7 cellular contexts compared by ENCODE assay signal in genomic region chr10:87498106-87498789, GRCh38. TPM values are rescaled to one million over a fixed set of nuclear protein-coding genes. Genes with fewer than 3 reads are reported as not detected.
DNase-seq lines count a peak whose midpoint lies in the region; ATAC-seq, FAIRE-seq and TF ChIP-seq lines count a peak whose summit lies in the region.
"Not testable (repeated sequence)": the region's sequence is repeated elsewhere in the genome, so short reads cannot be mapped to it uniquely, and the experiment has no call there.

No MANE protein-coding gene starts in this region.

- not testable (repeated sequence) for H3K27me3 ChIP-seq in SK-N-SH (ENCODE audit: insufficient read depth); body of pancreas; HepG2 (ENCODE audit: control insufficient read depth in 1 of 2, insufficient read depth in 2 of 2, low read length in 2 of 2)

- peak; percentile 77 for ATAC-seq in body of pancreas
- peak; percentile 66 for ATAC-seq in HepG2

- H3K4me3 ChIP-seq in SK-N-SH (ENCODE audit: low read depth in 2 of 2, low read length in 1 of 2); body of pancreas; fibroblast of villous mesenchyme (ENCODE audit: low read depth, low read length); HepG2 (replicated peaks in 1 of 3; ENCODE audit: insufficient read depth in 1 of 3, low read depth in 2 of 3, low read length in 3 of 3): not testable (repeated sequence)

- not testable (repeated sequence) for H3K9me2 ChIP-seq in SK-N-SH

- TF ChIP-seq POLR2A in body of pancreas (IDR thresholded peaks at IDR 0.05); HepG2 (IDR thresholded peaks at IDR 0.05; ENCODE audit: insufficient read depth in 1 of 2, low read depth in 2 of 2, low read length in 2 of 2): not testable (repeated sequence)

- not testable (repeated sequence) for H3K27ac Mint-ChIP-seq in HFFc6
- peak overlapping the region; percentile 82 for H3K27ac Mint-ChIP-seq in progenitor cell of endocrine pancreas

- H3K79me2 ChIP-seq in SK-N-SH (ENCODE audit: insufficient read depth); HepG2 (ENCODE audit: insufficient read depth, low read length): not testable (repeated sequence)

- not testable (repeated sequence) for H2AFZ ChIP-seq in SK-N-SH (ENCODE audit: low read depth); HepG2 (ENCODE audit: low read length)

- not testable (repeated sequence) for H3K4me2 ChIP-seq in SK-N-SH
- peak overlapping the region; percentile 6; the same call in 1 of the 2 replicates for H3K4me2 ChIP-seq in HepG2 (ENCODE audit: low read depth, low read length)

- not testable (repeated sequence) for H3K9me3 ChIP-seq in SK-N-SH; body of pancreas; HepG2 (ENCODE audit: low read length)

- H3K27ac ChIP-seq in SK-N-SH (ENCODE audit: low read depth in 2 of 2, low read length in 1 of 2); HepG2 (ENCODE audit: extremely low read length, insufficient read depth, low read length): not testable (repeated sequence)
- H3K27ac ChIP-seq in body of pancreas: peak overlapping the region in 1 of 4 donors; percentile 25

- H3K4me3 Mint-ChIP-seq in HFFc6; progenitor cell of endocrine pancreas (ENCODE audit: low read depth): not testable (repeated sequence)

- not testable (repeated sequence) for H3K4me1 ChIP-seq in SK-N-SH (ENCODE audit: control insufficient read depth in 1 of 2, insufficient read depth in 2 of 2, low read depth in 1 of 2, low read length in 1 of 2)
- H3K4me1 ChIP-seq in body of pancreas (peaks cover 25% of the 10 kb centered on the region), HepG2 (ENCODE audit: insufficient read depth, low read length) (peaks cover 55% of the 10 kb centered on the region)

- not testable (repeated sequence) for H3K27me3 Mint-ChIP-seq in HFFc6 (ENCODE audit: insufficient read depth); progenitor cell of endocrine pancreas

- not testable (repeated sequence) for FAIRE-seq in HepG2 (lab: Jason Lieb, UNC)

- H3K36me3 ChIP-seq in SK-N-SH (replicated peaks in 1 of 2; ENCODE audit: control insufficient read depth in 1 of 2, insufficient read depth in 2 of 2, low read length in 1 of 2); body of pancreas (replicated peaks in 1 of 2; ENCODE audit: insufficient read depth in 1 of 2, low read depth in 2 of 2); HepG2 (replicated peaks in 1 of 2; ENCODE audit: control insufficient read depth in 1 of 2, insufficient read depth in 2 of 2, low read length in 2 of 2): not testable (repeated sequence)

- not testable (repeated sequence) for H3K9ac ChIP-seq in SK-N-SH; HepG2 (ENCODE audit: insufficient read depth, low read depth, low read length)

- not testable (repeated sequence) for BruUV-seq in HepG2 (replicated peaks; lab: Mats Ljungman, UMichigan)

- not testable (repeated sequence) for H3K9me3 Mint-ChIP-seq in HFFc6; progenitor cell of endocrine pancreas (ENCODE audit: low read depth)

- H3K4me1 Mint-ChIP-seq in HFFc6 (ENCODE audit: low read depth): peaks cover 21% of the 10 kb centered on the region
- not testable (repeated sequence) for H3K4me1 Mint-ChIP-seq in progenitor cell of endocrine pancreas (ENCODE audit: low read depth)

- DNase-seq in EH (ENCODE audit: low read depth) (peak; percentile 18), HFFc6 (peak; percentile 24), fibroblast of villous mesenchyme (ENCODE audit: low read depth) (peak; percentile 41), HepG2 (ENCODE audit: low spot score) (peak; percentile 39)
- not testable (repeated sequence) for DNase-seq in SK-N-SH; body of pancreas; progenitor cell of endocrine pancreas (ENCODE audit: low spot score, unreplicated experiment)

- intact Hi-C loops in body of pancreas (cut with DNase I); HepG2 (cut with micrococcal nuclease; ENCODE audit: unreplicated experiment): not testable (repeated sequence)

- TF ChIP-seq RAD21 in SK-N-SH (IDR thresholded peaks at IDR 0.05; ENCODE audit: low read length); HepG2 (CRISPR knock-in tag; IDR thresholded peaks at IDR 0.05): not testable (repeated sequence)

- not testable (repeated sequence) for TF ChIP-seq EP300 in SK-N-SH (IDR thresholded peaks at IDR 0.05; ENCODE audit: borderline replicate concordance in 1 of 2, low read depth in 1 of 2, low read length in 1 of 2); HepG2 (IDR thresholded peaks at IDR 0.05; ENCODE audit: low read depth in 2 of 2, low read length in 2 of 2); HepG2 (CRISPR knock-in tag; IDR thresholded peaks at IDR 0.05; ENCODE audit: borderline replicate concordance)

- H3F3A ChIP-seq in SK-N-SH (replicated peaks; ENCODE audit: insufficient read depth): not testable (repeated sequence)

- in situ Hi-C loops in HepG2 (cut with HindIII; ENCODE audit: extremely low pct_ligation_motif_present, low pct_unique_long_range_greater_than_20kb): not testable (repeated sequence)

- WGBS in SK-N-SH (ENCODE audit: low lambda C conversion rate): 58% methylated on average over 2 of the region's 4 CpGs
- WGBS in body of pancreas, 2 donors: 6 to 34% methylated on average over 2 of the region's 4 CpGs
- 0% methylated on average over 2 of the region's 4 CpGs for WGBS in HepG2 (ENCODE audit: low lambda C conversion rate)

- not testable (repeated sequence) for H4K20me1 ChIP-seq in SK-N-SH (ENCODE audit: insufficient read depth); HepG2 (ENCODE audit: insufficient read depth, low read length)

- CTCF ChIA-PET in SK-N-SH (lab: Yijun Ruan, JAX); HepG2 (lab: Yijun Ruan, JAX; ENCODE audit: low intra/inter-chr PET ratio, low total read pairs): not testable (repeated sequence)

- H3K36me3 Mint-ChIP-seq in HFFc6 (ENCODE audit: low read depth); progenitor cell of endocrine pancreas (ENCODE audit: insufficient read depth): not testable (repeated sequence)

- not testable (repeated sequence) for TF ChIP-seq CTCF in HFFc6 (IDR thresholded peaks at IDR 0.05); SK-N-SH (IDR thresholded peaks at IDR 0.05); body of pancreas (IDR thresholded peaks at IDR 0.05); fibroblast of villous mesenchyme (IDR thresholded peaks at IDR 0.05; ENCODE audit: insufficient read depth, low read depth, low read length); HepG2 (CRISPR knock-in tag; IDR thresholded peaks at IDR 0.05); progenitor cell of endocrine pancreas (IDR thresholded peaks at IDR 0.05; ENCODE audit: unreplicated experiment)

- POLR2A ChIA-PET in SK-N-SH (lab: Yijun Ruan, JAX); HepG2 (lab: Yijun Ruan, JAX): not testable (repeated sequence)

TF ChIP-seq in SK-N-SH, 30 proteins besides CTCF, POLR2A, EP300 and RAD21:
- peak; percentile 32; the same call in 1 of the 2 replicates for TF ChIP-seq RFX5 (IDR thresholded peaks at IDR 0.05; ENCODE audit: low read length)

TF ChIP-seq in HepG2, 621 proteins besides CTCF, POLR2A, EP300 and RAD21 (continues in another document):
- TF ChIP-seq NFYC (CRISPR knock-in tag; IDR thresholded peaks at IDR 0.05) (peak; percentile 36; the same call in 1 of the 2 replicates), RFXANK (CRISPR knock-in tag; IDR thresholded peaks at IDR 0.05) (peak; percentile 99), RFXAP (CRISPR knock-in tag; IDR thresholded peaks at IDR 0.05; ENCODE audit: borderline replicate concordance) (peak; percentile 98)

RNA-seq across cellular contexts. Expression of gene MINPP1, which starts 6.4 kb away (rescaled TPM):
- total RNA-seq in HFFc6 (2021; fragmentation: NEBNext Ultra II Directional; extraction: Animal tissue kit (Norgen Biotek cat#: 25700)): 10 to 100 TPM; 32.5 to 41.4 (median 37.0) TPM
- 23.2 and 23.7 TPM in 2 replicates for polyA plus RNA-seq in SK-N-SH (2012; rRNA removed)
- 28.6 and 29.2 TPM in 2 replicates for polyA plus RNA-seq in SK-N-SH (2012; cell fraction: cytosol; rRNA removed)
- polyA plus RNA-seq in SK-N-SH (2012; cell fraction: nucleus; rRNA removed): 19.3 and 21.9 TPM in 2 replicates
- total RNA-seq in body of pancreas: 10 to 100 TPM in 1 of 2 donors, 1 to 10 TPM in 1; 8.9 to 18.9 TPM
- 30.0 and 52.7 TPM in 2 replicates for total RNA-seq in fibroblast of villous mesenchyme
- total RNA-seq in HepG2 (2016; rRNA removed; fragmentation: Illumina TruSeq; extraction: Trizol): 28.0 and 53.7 TPM in 2 replicates
- total RNA-seq in HepG2 (2016; cell fraction: cytosol; rRNA removed; fragmentation: Illumina TruSeq; extraction: Trizol; ENCODE audit: low read depth): 3.9 and 4.8 TPM in 2 replicates
- total RNA-seq in HepG2 (2016; cell fraction: insoluble cytoplasmic fraction; rRNA removed; fragmentation: Illumina TruSeq; extraction: Trizol): 24.9 and 55.2 TPM in 2 replicates
- 7.7 and 10.4 TPM in 2 replicates for total RNA-seq in HepG2 (2016; cell fraction: membrane; rRNA removed; fragmentation: Illumina TruSeq; extraction: Trizol)
- 52.9 and 65.7 TPM in 2 replicates for total RNA-seq in HepG2 (2016; cell fraction: nucleus; rRNA removed; fragmentation: Illumina TruSeq; extraction: Trizol)
- 18.4 and 19.2 TPM in 2 replicates for polyA plus RNA-seq in HepG2 (2011; rRNA removed)
- 9.0 and 10.4 TPM in 2 replicates for polyA plus RNA-seq in HepG2 (2011; cell fraction: cytosol; rRNA removed)
- 9.9 and 11.4 TPM in 2 replicates for polyA plus RNA-seq in HepG2 (2011; cell fraction: nucleus; rRNA removed)
- 25.8 and 38.1 TPM in 2 replicates for polyA plus RNA-seq in HepG2 (2012)
- polyA plus RNA-seq in HepG2 (2016; cell fraction: cytosol; fragmentation: Illumina TruSeq; extraction: Trizol; ENCODE audit: low read depth): 2.4 TPM in 2 replicates
- polyA plus RNA-seq in HepG2 (2016; cell fraction: insoluble cytoplasmic fraction; fragmentation: Illumina TruSeq; extraction: Trizol; ENCODE audit: low read depth): 23.4 and 25.5 TPM in 2 replicates
- polyA plus RNA-seq in HepG2 (2016; cell fraction: membrane; fragmentation: Illumina TruSeq; extraction: Trizol; ENCODE audit: low read depth): 4.2 and 5.6 TPM in 2 replicates
- polyA plus RNA-seq in HepG2 (2016; cell fraction: nucleus; fragmentation: Illumina TruSeq; extraction: Trizol; ENCODE audit: insufficient read depth, low read depth): 70.3 and 77.7 TPM in 2 replicates
- 6.3 and 28.3 TPM in 2 replicates for polyA minus RNA-seq in HepG2 (2011; rRNA and poly(A)+ RNA removed; ENCODE audit: low replicate concordance)
- 16.9 and 17.9 TPM in 2 replicates for polyA minus RNA-seq in HepG2 (2011; cell fraction: cytosol; rRNA and poly(A)+ RNA removed)
- 13.6 and 15.2 TPM in 2 replicates for polyA minus RNA-seq in HepG2 (2011; cell fraction: nucleus; rRNA and poly(A)+ RNA removed)
- total RNA-seq in progenitor cell of endocrine pancreas: 30.1 and 31.5 TPM in 2 replicates
